Comparison of ENCODE assay signal across 15 cellular contexts in genomic region chr2:145860083-145860482, GRCh38.
DNase-seq lines count a peak whose midpoint lies in the region; ATAC-seq and TF ChIP-seq lines count a peak whose summit lies in the region.
"Had no signal": no experiment of that assay in that cellular context is flagged by ENCODE, and none has a peak within 500 bp of the region (broad histone marks: within the 10 kb centered on the region; RNA-seq: fewer than 3 reads in every experiment).

No MANE protein-coding gene starts in this region.

- DNase-seq in HPDE6-E6E7 (ENCODE audit: extremely low spot score) (peak; percentile 10), RWPE2 (ENCODE audit: low spot score) (no peak), iris pigment epithelial cell (ENCODE audit: low read depth) (peak; percentile 4), osteocyte (ENCODE audit: extremely low spot score, unreplicated experiment) (no peak)
- DNase-seq: C1 segment of cervical spinal cord; Calu3; CD4-positive, alpha-beta T cell; DMS79; EL; H7 had no signal

- no peak overlapping the region for H3K27ac Mint-ChIP-seq in osteocyte (ENCODE audit: unreplicated experiment)
- H3K27ac Mint-ChIP-seq: B cell; CD4-positive, alpha-beta T cell; GM23338 had no signal

- no peaks in the 10 kb centered on the region for H3K4me1 ChIP-seq in RWPE2 (ENCODE audit: insufficient read depth, poor library complexity, severe bottlenecking)

- no peaks in the 10 kb centered on the region for H3K27me3 ChIP-seq in RWPE2 (ENCODE audit: insufficient read depth, poor library complexity, severe bottlenecking)

- H3K4me3 Mint-ChIP-seq in osteocyte (ENCODE audit: unreplicated experiment): no peak overlapping the region
- H3K4me3 Mint-ChIP-seq: B cell; CD4-positive, alpha-beta T cell; GM23338 had no signal

- H3K36me3 Mint-ChIP-seq in osteocyte (ENCODE audit: unreplicated experiment): no peaks in the 10 kb centered on the region

- H3K27me3 Mint-ChIP-seq in osteocyte (ENCODE audit: unreplicated experiment): no peaks in the 10 kb centered on the region
- H3K27me3 Mint-ChIP-seq: B cell; CD4-positive, alpha-beta T cell had no signal

- TF ChIP-seq CTCF in RWPE2 (IDR thresholded peaks at IDR 0.05; ENCODE audit: poor library complexity, severe bottlenecking): no peak
- no peak for TF ChIP-seq CTCF in osteocyte (IDR thresholded peaks at IDR 0.05)

- H3K9me3 ChIP-seq in RWPE2 (ENCODE audit: severe bottlenecking): no peaks in the 10 kb centered on the region

- no peaks in the 10 kb centered on the region for H3K36me3 ChIP-seq in RWPE2 (ENCODE audit: low read depth)

- no peak overlapping the region for H3K27ac ChIP-seq in RWPE2 (ENCODE audit: poor library complexity, severe bottlenecking)

- peak; percentile 56 for ATAC-seq in RWPE2 (ENCODE audit: low read depth)
- ATAC-seq in HG02610 (IDR thresholded peaks at IDR 0.05; ENCODE audit: unreplicated experiment): no peak
- no peak for ATAC-seq in HG02885 (IDR thresholded peaks at IDR 0.05; ENCODE audit: poor library complexity, unreplicated experiment)
- ATAC-seq in HG03139 (IDR thresholded peaks at IDR 0.05; ENCODE audit: unreplicated experiment): no peak
- ATAC-seq: GM23338 had no signal

- H3K9me3 Mint-ChIP-seq in osteocyte (ENCODE audit: unreplicated experiment): no peaks in the 10 kb centered on the region
- H3K9me3 Mint-ChIP-seq: CD4-positive, alpha-beta T cell; GM23338 had no signal

- H3K4me1 Mint-ChIP-seq in osteocyte (ENCODE audit: unreplicated experiment): no peaks in the 10 kb centered on the region
- H3K4me1 Mint-ChIP-seq: B cell had no signal

- H3K4me3 ChIP-seq in RWPE2 (ENCODE audit: severe bottlenecking): no peak overlapping the region
- H3K4me3 ChIP-seq: GM23338 had no signal

Comparison
In these comparisons a context has a peak if more than half of its experiments do, and no peak if none do; other contexts are left out.
1. DNase-seq: peak in HPDE6-E6E7 (single experiment) and iris pigment epithelial cell (single experiment); none in RWPE2 (single experiment) and osteocyte (single experiment).